19 cellular contexts compared by ENCODE assay signal in the genomic region with DNA sequence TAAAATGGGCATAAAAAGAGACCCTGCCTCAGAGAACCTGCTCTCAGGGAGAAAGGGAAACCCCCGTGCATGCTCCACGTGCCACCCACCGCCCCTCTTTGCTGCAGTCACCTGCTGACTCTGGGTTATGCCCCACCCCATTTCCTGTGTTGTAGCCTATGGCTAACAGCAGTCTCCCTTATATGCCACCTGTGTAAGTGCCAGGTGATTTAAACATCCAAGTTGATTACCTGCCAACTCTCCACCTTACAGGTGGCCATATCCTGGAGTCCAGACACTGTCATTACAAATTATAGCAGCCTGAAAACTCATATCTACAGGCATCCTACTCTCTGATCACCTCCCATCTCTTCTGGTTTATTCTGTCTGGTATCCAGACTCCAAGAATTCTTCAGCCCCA.
"Had no signal": no experiment of that assay in that cellular context is flagged by ENCODE, and none has a peak within 500 bp of the region (broad histone marks: within the 10 kb centered on the region; RNA-seq: fewer than 3 reads in every experiment).

No MANE protein-coding gene starts in this region.

- H3K36me3 Mint-ChIP-seq: activated naive CD8-positive, alpha-beta T cell treated with anti-CD3 and anti-CD28 coated beads for 36 hours had no signal

- H3K4me1 Mint-ChIP-seq: activated T-helper 17 cell treated with anti-CD3 and anti-CD28 coated beads, Interleukin-2, amount 50 U/mL, for 72 hours had no signal

- ATAC-seq: activated CD8-positive, alpha-beta T cell treated with anti-CD3 and anti-CD28 coated beads for 36 hours; activated T-helper 17 cell treated with anti-CD3 and anti-CD28 coated beads, Interleukin-2, amount 50 U/mL, for 72 hours; gastroesophageal sphincter; heart right ventricle had no signal

- DNase-seq: activated CD4-positive, alpha-beta T cell treated with anti-CD3 and anti-CD28 coated beads, Interleukin-2, amount 10 ng/mL, durations not matched to agents 24 days and 14 days; activated CD8-positive, alpha-beta T cell treated with anti-CD3 and anti-CD28 coated beads for 36 hours; activated naive CD4-positive, alpha-beta T cell; activated naive CD8-positive, alpha-beta T cell treated with anti-CD3 and anti-CD28 coated beads for 36 hours; activated T-cell treated with anti-CD3 and anti-CD28 coated beads, Interleukin-2, amount 50 U/mL, for 1 hour; amniotic stem cell; effector memory CD4-positive, alpha-beta T cell; heart right ventricle; left ventricle myocardium inferior; mammary epithelial cell; midbrain; stimulated activated CD4-positive, alpha-beta T cell treated with anti-CD3 and anti-CD28 coated beads, Interleukin-2, amount 100 ng/mL, for 24 hours; stimulated activated naive CD4-positive, alpha-beta T cell treated with Interleukin-2 at 50 U/mL for 16 hours; thyroid gland had no signal

- H3K27me3 Mint-ChIP-seq: activated CD4-positive, alpha-beta T cell treated with anti-CD3 and anti-CD28 coated beads, Interleukin-2, amount 10 ng/mL, durations not matched to agents 24 days and 14 days; activated CD8-positive, alpha-beta T cell treated with anti-CD3 and anti-CD28 coated beads for 36 hours; activated naive CD8-positive, alpha-beta T cell treated with anti-CD3 and anti-CD28 coated beads for 36 hours; activated T-helper 17 cell treated with anti-CD3 and anti-CD28 coated beads, Interleukin-2, amount 50 U/mL, for 72 hours; dendritic cell treated with granulocyte-macrophage colony-stimulating factor and Interleukin-4, amounts not matched to agents 40 ng/mL and 50 ng/mL, for 4 days; progenitor cell of endocrine pancreas had no signal

- H3K4me3 Mint-ChIP-seq: activated CD4-positive, alpha-beta T cell treated with anti-CD3 and anti-CD28 coated beads, Interleukin-2, amount 10 ng/mL, durations not matched to agents 24 days and 14 days; activated CD8-positive, alpha-beta T cell treated with anti-CD3 and anti-CD28 coated beads for 36 hours; activated naive CD8-positive, alpha-beta T cell treated with anti-CD3 and anti-CD28 coated beads for 36 hours; activated T-helper 17 cell treated with anti-CD3 and anti-CD28 coated beads, Interleukin-2, amount 50 U/mL, for 72 hours; dendritic cell treated with granulocyte-macrophage colony-stimulating factor and Interleukin-4, amounts not matched to agents 40 ng/mL and 50 ng/mL, for 4 days; neural crest cell had no signal

- H3K27ac Mint-ChIP-seq: activated CD4-positive, alpha-beta T cell treated with anti-CD3 and anti-CD28 coated beads, Interleukin-2, amount 10 ng/mL, durations not matched to agents 24 days and 14 days; activated CD8-positive, alpha-beta T cell treated with anti-CD3 and anti-CD28 coated beads for 36 hours; activated naive CD8-positive, alpha-beta T cell treated with anti-CD3 and anti-CD28 coated beads for 36 hours; activated T-helper 17 cell treated with anti-CD3 and anti-CD28 coated beads, Interleukin-2, amount 50 U/mL, for 72 hours; dendritic cell treated with granulocyte-macrophage colony-stimulating factor and Interleukin-4, amounts not matched to agents 40 ng/mL and 50 ng/mL, for 4 days; progenitor cell of endocrine pancreas had no signal

- H3K9me3 Mint-ChIP-seq: activated CD4-positive, alpha-beta T cell treated with anti-CD3 and anti-CD28 coated beads, Interleukin-2, amount 10 ng/mL, durations not matched to agents 24 days and 14 days; activated CD8-positive, alpha-beta T cell treated with anti-CD3 and anti-CD28 coated beads for 36 hours; activated naive CD8-positive, alpha-beta T cell treated with anti-CD3 and anti-CD28 coated beads for 36 hours; activated T-helper 17 cell treated with anti-CD3 and anti-CD28 coated beads, Interleukin-2, amount 50 U/mL, for 72 hours; dendritic cell treated with granulocyte-macrophage colony-stimulating factor and Interleukin-4, amounts not matched to agents 40 ng/mL and 50 ng/mL, for 4 days; neural crest cell had no signal
